In genomic region chr15:66924889-66925288, GRCh38 we compare ENCODE assay signal across 27 cellular contexts.
"Had no signal": no experiment of that assay in that cellular context is flagged by ENCODE, and none has a peak within 500 bp of the region (broad histone marks: within the 10 kb centered on the region; RNA-seq: fewer than 3 reads in every experiment).

No MANE protein-coding gene starts in this region.

- H3K4me3 ChIP-seq: PC-9, SJCRH30, SK-N-MC had no signal

- H3K27ac ChIP-seq: PC-9, SJCRH30, SK-N-MC, WERI-Rb-1 had no signal

- ATAC-seq: activated CD8-positive, alpha-beta memory T cell treated with anti-CD3 and anti-CD28 coated beads, Interleukin-2, amount 10 ng/mL, durations not matched to agents 7 days and 5 days; activated naive CD8-positive, alpha-beta T cell treated with anti-CD3 and anti-CD28 coated beads, Interleukin-2, amount 50 U/mL, for 24 hours had no signal

- DNase-seq: activated CD4-positive, alpha-beta memory T cell treated with anti-CD3 and anti-CD28 coated beads, Interleukin-2, amount 10 ng/mL, durations not matched to agents 7 days and 5 days; activated CD4-positive, alpha-beta T cell treated with anti-CD3 and anti-CD28 coated beads for 1 hour; activated CD4-positive, alpha-beta T cell treated with anti-CD3 and anti-CD28 coated beads for 48 hours; activated CD4-positive, CD25-positive, alpha-beta regulatory T cell; activated CD8-positive, alpha-beta memory T cell treated with anti-CD3 and anti-CD28 coated beads for 24 hours; activated CD8-positive, alpha-beta memory T cell treated with anti-CD3 and anti-CD28 coated beads, Interleukin-2, amount 10 ng/mL, durations not matched to agents 7 days and 5 days; activated CD8-positive, alpha-beta memory T cell treated with anti-CD3 and anti-CD28 coated beads, Interleukin-2, amount 50 U/mL, for 48 hours; activated effector memory CD4-positive, alpha-beta T cell treated with Interleukin-2 at 50 U/mL for 16 hours; activated naive CD4-positive, alpha-beta T cell treated with anti-CD3 and anti-CD28 coated beads, Interleukin-2, amount 10 ng/mL, durations not matched to agents 7 days and 5 days; activated naive CD8-positive, alpha-beta T cell treated with anti-CD3 and anti-CD28 coated beads, Interleukin-2, amount 50 U/mL, for 24 hours; activated T-cell treated with anti-CD3 and anti-CD28 coated beads, Interleukin-2, amount 50 U/mL, for 48 hours; anterior cingulate cortex; caudate nucleus; Karpas-422; KBM-7; NCI-H1105; NCI-H1417 treated with DMSO at 0.1 percent for 48 hours; NCI-H1694; NCI-H2029 treated with DMSO at 0.1 percent for 48 hours; NCI-H345; NCI-H524 treated with DMSO at 0.1 percent for 48 hours; PC-9; SHP77; SJCRH30; T1000; WERI-Rb-1 had no signal

- H3K36me3 ChIP-seq: SJCRH30, WERI-Rb-1 had no signal

- H3K9me3 ChIP-seq: SJCRH30 had no signal

- H3K4me1 ChIP-seq: SJCRH30 had no signal

- H3K27me3 ChIP-seq: SJCRH30 had no signal
